Comparison of ENCODE assay signal across 1 cellular context in the genomic region with DNA sequence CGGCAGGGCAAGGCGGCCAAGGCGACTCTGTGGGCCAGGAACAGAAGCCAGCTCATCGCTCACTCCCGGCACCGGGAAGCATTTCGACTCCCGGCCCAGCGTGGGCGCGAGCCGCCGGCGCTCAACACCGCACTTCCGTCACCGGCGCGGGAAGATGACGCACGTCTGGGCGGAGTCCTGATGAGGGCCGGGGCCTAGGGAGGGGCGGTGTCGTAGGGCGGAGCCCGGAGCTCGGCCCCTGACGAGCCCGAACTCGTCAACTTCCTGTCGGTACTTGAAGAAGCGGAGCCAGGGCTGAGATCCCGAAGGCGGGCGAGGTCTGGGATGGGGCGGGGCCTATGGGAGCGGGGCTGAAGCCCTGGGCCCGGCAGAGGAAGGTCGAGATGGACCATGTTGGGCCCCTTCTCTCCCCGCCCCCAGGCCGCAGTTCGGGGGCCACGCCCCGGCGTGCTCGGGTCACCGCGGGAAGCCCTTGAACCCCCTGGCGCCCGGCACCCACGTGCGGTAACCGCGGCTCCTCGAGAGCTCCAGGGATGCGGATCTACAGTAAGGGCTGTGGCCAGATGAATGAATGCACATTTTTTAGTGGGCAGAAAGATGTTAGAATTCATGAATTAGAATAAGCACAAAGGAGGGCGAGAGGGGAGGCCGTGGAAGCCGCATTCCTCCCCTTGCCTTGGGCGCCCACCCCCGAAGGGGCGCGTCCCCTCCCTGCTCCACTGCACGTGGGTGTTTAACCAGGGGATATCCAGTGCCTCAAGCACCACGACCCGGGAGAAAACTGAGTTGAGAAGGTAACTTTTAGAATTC.
TF ChIP-seq lines count a peak whose summit lies in the region.

A gene with protein sequence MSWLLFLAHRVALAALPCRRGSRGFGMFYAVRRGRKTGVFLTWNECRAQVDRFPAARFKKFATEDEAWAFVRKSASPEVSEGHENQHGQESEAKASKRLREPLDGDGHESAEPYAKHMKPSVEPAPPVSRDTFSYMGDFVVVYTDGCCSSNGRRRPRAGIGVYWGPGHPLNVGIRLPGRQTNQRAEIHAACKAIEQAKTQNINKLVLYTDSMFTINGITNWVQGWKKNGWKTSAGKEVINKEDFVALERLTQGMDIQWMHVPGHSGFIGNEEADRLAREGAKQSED (minus strand): TSS at position 129 of the 810 bp plus-strand sequence. CDS start 73 bp downstream, at position 56.

TF ChIP-seq in HepG2, 621 proteins besides CTCF, POLR2A, EP300 and RAD21 (continued from another document and continues in another):
- TF ChIP-seq, protein P1, sequence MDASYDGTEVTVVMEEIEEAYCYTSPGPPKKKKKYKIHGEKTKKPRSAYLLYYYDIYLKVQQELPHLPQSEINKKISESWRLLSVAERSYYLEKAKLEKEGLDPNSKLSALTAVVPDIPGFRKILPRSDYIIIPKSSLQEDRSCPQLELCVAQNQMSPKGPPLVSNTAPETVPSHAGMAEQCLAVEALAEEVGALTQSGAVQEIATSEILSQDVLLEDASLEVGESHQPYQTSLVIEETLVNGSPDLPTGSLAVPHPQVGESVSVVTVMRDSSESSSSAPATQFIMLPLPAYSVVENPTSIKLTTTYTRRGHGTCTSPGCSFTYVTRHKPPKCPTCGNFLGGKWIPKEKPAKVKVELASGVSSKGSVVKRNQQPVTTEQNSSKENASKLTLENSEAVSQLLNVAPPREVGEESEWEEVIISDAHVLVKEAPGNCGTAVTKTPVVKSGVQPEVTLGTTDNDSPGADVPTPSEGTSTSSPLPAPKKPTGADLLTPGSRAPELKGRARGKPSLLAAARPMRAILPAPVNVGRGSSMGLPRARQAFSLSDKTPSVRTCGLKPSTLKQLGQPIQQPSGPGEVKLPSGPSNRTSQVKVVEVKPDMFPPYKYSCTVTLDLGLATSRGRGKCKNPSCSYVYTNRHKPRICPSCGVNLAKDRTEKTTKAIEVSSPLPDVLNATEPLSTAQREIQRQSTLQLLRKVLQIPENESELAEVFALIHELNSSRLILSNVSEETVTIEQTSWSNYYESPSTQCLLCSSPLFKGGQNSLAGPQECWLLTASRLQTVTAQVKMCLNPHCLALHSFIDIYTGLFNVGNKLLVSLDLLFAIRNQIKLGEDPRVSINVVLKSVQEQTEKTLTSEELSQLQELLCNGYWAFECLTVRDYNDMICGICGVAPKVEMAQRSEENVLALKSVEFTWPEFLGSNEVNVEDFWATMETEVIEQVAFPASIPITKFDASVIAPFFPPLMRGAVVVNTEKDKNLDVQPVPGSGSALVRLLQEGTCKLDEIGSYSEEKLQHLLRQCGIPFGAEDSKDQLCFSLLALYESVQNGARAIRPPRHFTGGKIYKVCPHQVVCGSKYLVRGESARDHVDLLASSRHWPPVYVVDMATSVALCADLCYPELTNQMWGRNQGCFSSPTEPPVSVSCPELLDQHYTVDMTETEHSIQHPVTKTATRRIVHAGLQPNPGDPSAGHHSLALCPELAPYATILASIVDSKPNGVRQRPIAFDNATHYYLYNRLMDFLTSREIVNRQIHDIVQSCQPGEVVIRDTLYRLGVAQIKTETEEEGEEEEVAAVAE (CRISPR knock-in tag; IDR thresholded peaks at IDR 0.05; ENCODE audit: borderline replicate concordance): no peak
- TF ChIP-seq MZF1 (CRISPR knock-in tag; IDR thresholded peaks at IDR 0.05; ENCODE audit: borderline replicate concordance): no peak; the same call in 1 of the 2 replicates
- peak; percentile 99 for TF ChIP-seq ZNF354B (CRISPR knock-in tag; IDR thresholded peaks at IDR 0.05)
- 0 out of 2 replicates have a peak, but pooled peaks have one; percentile 33 for TF ChIP-seq RCOR2 (CRISPR knock-in tag; IDR thresholded peaks at IDR 0.05)
- TF ChIP-seq ZKSCAN5 (CRISPR knock-in tag; IDR thresholded peaks at IDR 0.05): peak; percentile 13; the same call in 1 of the 2 replicates
- peak; percentile 47; the same call in 1 of the 2 replicates for TF ChIP-seq MAFG (CRISPR knock-in tag; IDR thresholded peaks at IDR 0.05)
- TF ChIP-seq, protein P2, sequence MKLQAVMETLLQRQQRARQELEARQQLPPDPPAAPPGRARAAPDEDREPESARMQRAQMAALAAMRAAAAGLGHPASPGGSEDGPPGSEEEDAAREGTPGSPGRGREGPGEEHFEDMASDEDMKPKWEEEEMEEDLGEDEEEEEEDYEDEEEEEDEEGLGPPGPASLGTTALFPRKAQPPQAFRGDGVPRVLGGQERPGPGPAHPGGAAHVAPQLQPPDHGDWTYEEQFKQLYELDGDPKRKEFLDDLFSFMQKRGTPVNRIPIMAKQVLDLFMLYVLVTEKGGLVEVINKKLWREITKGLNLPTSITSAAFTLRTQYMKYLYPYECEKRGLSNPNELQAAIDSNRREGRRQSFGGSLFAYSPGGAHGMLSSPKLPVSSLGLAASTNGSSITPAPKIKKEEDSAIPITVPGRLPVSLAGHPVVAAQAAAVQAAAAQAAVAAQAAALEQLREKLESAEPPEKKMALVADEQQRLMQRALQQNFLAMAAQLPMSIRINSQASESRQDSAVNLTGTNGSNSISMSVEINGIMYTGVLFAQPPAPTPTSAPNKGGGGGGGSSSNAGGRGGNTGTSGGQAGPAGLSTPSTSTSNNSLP (IDR thresholded peaks at IDR 0.05; ENCODE audit: low read depth, low read length): no peak
- no peak for TF ChIP-seq TBP (CRISPR knock-in tag; IDR thresholded peaks at IDR 0.05)
- peak; percentile 68 for TF ChIP-seq HNF4A (CRISPR knock-in tag; IDR thresholded peaks at IDR 0.05)
- peak; percentile 60; the same call in 1 of the 2 replicates for TF ChIP-seq ZIK1 (CRISPR knock-in tag; IDR thresholded peaks at IDR 0.05; ENCODE audit: borderline replicate concordance, low read depth)
- TF ChIP-seq ZNF589 (CRISPR knock-in tag; conservative IDR thresholded peaks at IDR 0.05): peak; percentile 78; the same call in 1 of the 2 replicates
- peak; percentile 97 for TF ChIP-seq KLF11 (CRISPR knock-in tag; IDR thresholded peaks at IDR 0.05)
- TF ChIP-seq, protein P3, sequence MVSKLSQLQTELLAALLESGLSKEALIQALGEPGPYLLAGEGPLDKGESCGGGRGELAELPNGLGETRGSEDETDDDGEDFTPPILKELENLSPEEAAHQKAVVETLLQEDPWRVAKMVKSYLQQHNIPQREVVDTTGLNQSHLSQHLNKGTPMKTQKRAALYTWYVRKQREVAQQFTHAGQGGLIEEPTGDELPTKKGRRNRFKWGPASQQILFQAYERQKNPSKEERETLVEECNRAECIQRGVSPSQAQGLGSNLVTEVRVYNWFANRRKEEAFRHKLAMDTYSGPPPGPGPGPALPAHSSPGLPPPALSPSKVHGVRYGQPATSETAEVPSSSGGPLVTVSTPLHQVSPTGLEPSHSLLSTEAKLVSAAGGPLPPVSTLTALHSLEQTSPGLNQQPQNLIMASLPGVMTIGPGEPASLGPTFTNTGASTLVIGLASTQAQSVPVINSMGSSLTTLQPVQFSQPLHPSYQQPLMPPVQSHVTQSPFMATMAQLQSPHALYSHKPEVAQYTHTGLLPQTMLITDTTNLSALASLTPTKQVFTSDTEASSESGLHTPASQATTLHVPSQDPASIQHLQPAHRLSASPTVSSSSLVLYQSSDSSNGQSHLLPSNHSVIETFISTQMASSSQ (IDR thresholded peaks at IDR 0.05; ENCODE audit: low read depth): no peak
- TF ChIP-seq, protein P3 (CRISPR knock-in tag; IDR thresholded peaks at IDR 0.05; ENCODE audit: borderline replicate concordance): peak; percentile 91
- TF ChIP-seq ZNF615 (CRISPR knock-in tag; IDR thresholded peaks at IDR 0.05; ENCODE audit: borderline replicate concordance): 0 out of 2 replicates have a peak, but pooled peaks have one; percentile 72
- TF ChIP-seq KLF16 (CRISPR knock-in tag; IDR thresholded peaks at IDR 0.05): peak; percentile 79 to 95; a peak in 2 of 4 replicates
- TF ChIP-seq, protein P4, sequence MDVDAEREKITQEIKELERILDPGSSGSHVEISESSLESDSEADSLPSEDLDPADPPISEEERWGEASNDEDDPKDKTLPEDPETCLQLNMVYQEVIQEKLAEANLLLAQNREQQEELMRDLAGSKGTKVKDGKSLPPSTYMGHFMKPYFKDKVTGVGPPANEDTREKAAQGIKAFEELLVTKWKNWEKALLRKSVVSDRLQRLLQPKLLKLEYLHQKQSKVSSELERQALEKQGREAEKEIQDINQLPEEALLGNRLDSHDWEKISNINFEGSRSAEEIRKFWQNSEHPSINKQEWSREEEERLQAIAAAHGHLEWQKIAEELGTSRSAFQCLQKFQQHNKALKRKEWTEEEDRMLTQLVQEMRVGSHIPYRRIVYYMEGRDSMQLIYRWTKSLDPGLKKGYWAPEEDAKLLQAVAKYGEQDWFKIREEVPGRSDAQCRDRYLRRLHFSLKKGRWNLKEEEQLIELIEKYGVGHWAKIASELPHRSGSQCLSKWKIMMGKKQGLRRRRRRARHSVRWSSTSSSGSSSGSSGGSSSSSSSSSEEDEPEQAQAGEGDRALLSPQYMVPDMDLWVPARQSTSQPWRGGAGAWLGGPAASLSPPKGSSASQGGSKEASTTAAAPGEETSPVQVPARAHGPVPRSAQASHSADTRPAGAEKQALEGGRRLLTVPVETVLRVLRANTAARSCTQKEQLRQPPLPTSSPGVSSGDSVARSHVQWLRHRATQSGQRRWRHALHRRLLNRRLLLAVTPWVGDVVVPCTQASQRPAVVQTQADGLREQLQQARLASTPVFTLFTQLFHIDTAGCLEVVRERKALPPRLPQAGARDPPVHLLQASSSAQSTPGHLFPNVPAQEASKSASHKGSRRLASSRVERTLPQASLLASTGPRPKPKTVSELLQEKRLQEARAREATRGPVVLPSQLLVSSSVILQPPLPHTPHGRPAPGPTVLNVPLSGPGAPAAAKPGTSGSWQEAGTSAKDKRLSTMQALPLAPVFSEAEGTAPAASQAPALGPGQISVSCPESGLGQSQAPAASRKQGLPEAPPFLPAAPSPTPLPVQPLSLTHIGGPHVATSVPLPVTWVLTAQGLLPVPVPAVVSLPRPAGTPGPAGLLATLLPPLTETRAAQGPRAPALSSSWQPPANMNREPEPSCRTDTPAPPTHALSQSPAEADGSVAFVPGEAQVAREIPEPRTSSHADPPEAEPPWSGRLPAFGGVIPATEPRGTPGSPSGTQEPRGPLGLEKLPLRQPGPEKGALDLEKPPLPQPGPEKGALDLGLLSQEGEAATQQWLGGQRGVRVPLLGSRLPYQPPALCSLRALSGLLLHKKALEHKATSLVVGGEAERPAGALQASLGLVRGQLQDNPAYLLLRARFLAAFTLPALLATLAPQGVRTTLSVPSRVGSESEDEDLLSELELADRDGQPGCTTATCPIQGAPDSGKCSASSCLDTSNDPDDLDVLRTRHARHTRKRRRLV (CRISPR knock-in tag; IDR thresholded peaks at IDR 0.05): peak; percentile 64
- TF ChIP-seq, protein P5, sequence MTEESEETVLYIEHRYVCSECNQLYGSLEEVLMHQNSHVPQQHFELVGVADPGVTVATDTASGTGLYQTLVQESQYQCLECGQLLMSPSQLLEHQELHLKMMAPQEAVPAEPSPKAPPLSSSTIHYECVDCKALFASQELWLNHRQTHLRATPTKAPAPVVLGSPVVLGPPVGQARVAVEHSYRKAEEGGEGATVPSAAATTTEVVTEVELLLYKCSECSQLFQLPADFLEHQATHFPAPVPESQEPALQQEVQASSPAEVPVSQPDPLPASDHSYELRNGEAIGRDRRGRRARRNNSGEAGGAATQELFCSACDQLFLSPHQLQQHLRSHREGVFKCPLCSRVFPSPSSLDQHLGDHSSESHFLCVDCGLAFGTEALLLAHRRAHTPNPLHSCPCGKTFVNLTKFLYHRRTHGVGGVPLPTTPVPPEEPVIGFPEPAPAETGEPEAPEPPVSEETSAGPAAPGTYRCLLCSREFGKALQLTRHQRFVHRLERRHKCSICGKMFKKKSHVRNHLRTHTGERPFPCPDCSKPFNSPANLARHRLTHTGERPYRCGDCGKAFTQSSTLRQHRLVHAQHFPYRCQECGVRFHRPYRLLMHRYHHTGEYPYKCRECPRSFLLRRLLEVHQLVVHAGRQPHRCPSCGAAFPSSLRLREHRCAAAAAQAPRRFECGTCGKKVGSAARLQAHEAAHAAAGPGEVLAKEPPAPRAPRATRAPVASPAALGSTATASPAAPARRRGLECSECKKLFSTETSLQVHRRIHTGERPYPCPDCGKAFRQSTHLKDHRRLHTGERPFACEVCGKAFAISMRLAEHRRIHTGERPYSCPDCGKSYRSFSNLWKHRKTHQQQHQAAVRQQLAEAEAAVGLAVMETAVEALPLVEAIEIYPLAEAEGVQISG (CRISPR knock-in tag; IDR thresholded peaks at IDR 0.05): peak; percentile 98
- TF ChIP-seq ZNF569 (CRISPR knock-in tag; IDR thresholded peaks at IDR 0.05; ENCODE audit: borderline replicate concordance): peak; percentile 74; the same call in 1 of the 2 replicates
- TF ChIP-seq, protein P6, sequence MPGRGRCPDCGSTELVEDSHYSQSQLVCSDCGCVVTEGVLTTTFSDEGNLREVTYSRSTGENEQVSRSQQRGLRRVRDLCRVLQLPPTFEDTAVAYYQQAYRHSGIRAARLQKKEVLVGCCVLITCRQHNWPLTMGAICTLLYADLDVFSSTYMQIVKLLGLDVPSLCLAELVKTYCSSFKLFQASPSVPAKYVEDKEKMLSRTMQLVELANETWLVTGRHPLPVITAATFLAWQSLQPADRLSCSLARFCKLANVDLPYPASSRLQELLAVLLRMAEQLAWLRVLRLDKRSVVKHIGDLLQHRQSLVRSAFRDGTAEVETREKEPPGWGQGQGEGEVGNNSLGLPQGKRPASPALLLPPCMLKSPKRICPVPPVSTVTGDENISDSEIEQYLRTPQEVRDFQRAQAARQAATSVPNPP (CRISPR knock-in tag; IDR thresholded peaks at IDR 0.05): peak; percentile 99
- peak; percentile 93 for TF ChIP-seq KLF13 (CRISPR knock-in tag; IDR thresholded peaks at IDR 0.05)
- peak; percentile 71; the same call in 1 of the 2 replicates for TF ChIP-seq HNRNPUL1 (IDR thresholded peaks at IDR 0.05; ENCODE audit: low read depth, low read length)
- peak; percentile 89 for TF ChIP-seq HES4 (CRISPR knock-in tag; IDR thresholded peaks at IDR 0.05; ENCODE audit: borderline replicate concordance)
- TF ChIP-seq POLR2G (IDR thresholded peaks at IDR 0.05; ENCODE audit: low read depth, low read length): peak; percentile 94
- TF ChIP-seq, protein P7, sequence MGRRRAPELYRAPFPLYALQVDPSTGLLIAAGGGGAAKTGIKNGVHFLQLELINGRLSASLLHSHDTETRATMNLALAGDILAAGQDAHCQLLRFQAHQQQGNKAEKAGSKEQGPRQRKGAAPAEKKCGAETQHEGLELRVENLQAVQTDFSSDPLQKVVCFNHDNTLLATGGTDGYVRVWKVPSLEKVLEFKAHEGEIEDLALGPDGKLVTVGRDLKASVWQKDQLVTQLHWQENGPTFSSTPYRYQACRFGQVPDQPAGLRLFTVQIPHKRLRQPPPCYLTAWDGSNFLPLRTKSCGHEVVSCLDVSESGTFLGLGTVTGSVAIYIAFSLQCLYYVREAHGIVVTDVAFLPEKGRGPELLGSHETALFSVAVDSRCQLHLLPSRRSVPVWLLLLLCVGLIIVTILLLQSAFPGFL (CRISPR knock-in tag; IDR thresholded peaks at IDR 0.05): no peak; the same call in 1 of the 2 replicates
- peak; percentile 65 for TF ChIP-seq MAF1 (CRISPR knock-in tag; IDR thresholded peaks at IDR 0.05; ENCODE audit: borderline replicate concordance)
